In genomic region chr1:10556430-10557005, GRCh38 we compare ENCODE assay signal across 12 cellular contexts.
A peak's percentile ranks its signal among the peaks of the same experiment; 100 is the strongest.
DNase-seq lines count a peak whose midpoint lies in the region; ATAC-seq and TF ChIP-seq lines count a peak whose summit lies in the region.
"Had no signal": no experiment of that assay in that cellular context is flagged by ENCODE, and none has a peak within 500 bp of the region (broad histone marks: within the 10 kb centered on the region; RNA-seq: fewer than 3 reads in every experiment).

No MANE protein-coding gene starts in this region.

- H3K4me3 ChIP-seq in cardiac muscle cell (no peak overlapping the region), right atrium auricular region (no peak overlapping the region), right lobe of liver (no peak overlapping the region)
- H3K4me3 ChIP-seq: PC-9, suprapubic skin had no signal

- intact Hi-C loops in activated B cell treated with CpG ODN at 0.5 μM for 24 hours (cut with micrococcal nuclease), result loop anchor here (5.0 kb wide), 1 partner anchor 44 kb away; no protein-coding TSS in a partner anchor
- intact Hi-C loops in right lobe of liver (cut with DNase I), result no loop called here

- no peaks in the 10 kb centered on the region for H3K36me3 ChIP-seq in cardiac muscle cell
- no peaks in the 10 kb centered on the region for H3K36me3 ChIP-seq in right atrium auricular region
- H3K36me3 ChIP-seq in right lobe of liver, result no peaks in the 10 kb centered on the region
- H3K36me3 ChIP-seq: suprapubic skin had no signal

- H3K27me3 Mint-ChIP-seq in activated B cell treated with CpG ODN at 0.5 μM for 24 hours (no peaks in the 10 kb centered on the region), type B pancreatic cell (no peaks in the 10 kb centered on the region)

- H3K27ac Mint-ChIP-seq in activated B cell treated with CpG ODN at 0.5 μM for 24 hours (no peak overlapping the region), type B pancreatic cell (peak overlapping the region; percentile 77)

- H3K27ac ChIP-seq in cardiac muscle cell, result peak overlapping the region; percentile 69
- no peak overlapping the region for H3K27ac ChIP-seq in right atrium auricular region
- H3K27ac ChIP-seq in right lobe of liver, result peak overlapping the region in 2 of 3 donors; percentile 39 to 83
- H3K27ac ChIP-seq: PC-9, suprapubic skin had no signal

- H3K4me1 Mint-ChIP-seq in activated B cell treated with CpG ODN at 0.5 μM for 24 hours (peaks cover 22% of the 10 kb centered on the region), type B pancreatic cell (ENCODE audit: unreplicated experiment) (peaks cover 29% of the 10 kb centered on the region)

- H3K36me3 Mint-ChIP-seq in activated B cell treated with CpG ODN at 0.5 μM for 24 hours (ENCODE audit: low read depth), result peaks cover 5% of the 10 kb centered on the region
- H3K36me3 Mint-ChIP-seq in type B pancreatic cell, result peaks cover 5% of the 10 kb centered on the region

- H3K4me1 ChIP-seq in cardiac muscle cell (ENCODE audit: low read depth), result peaks cover 14% of the 10 kb centered on the region
- H3K4me1 ChIP-seq in right atrium auricular region, result peaks cover 0 to 10% of the 10 kb centered on the region in 2 donors
- H3K4me1 ChIP-seq in right lobe of liver, result peaks cover 0 to 35% (median 12%) of the 10 kb centered on the region in 4 donors
- H3K4me1 ChIP-seq: suprapubic skin had no signal

- H3K9me3 Mint-ChIP-seq in activated B cell treated with CpG ODN at 0.5 μM for 24 hours, result no peaks in the 10 kb centered on the region
- no peaks in the 10 kb centered on the region for H3K9me3 Mint-ChIP-seq in type B pancreatic cell

- no peak overlapping the region for H3K4me3 Mint-ChIP-seq in activated B cell treated with CpG ODN at 0.5 μM for 24 hours
- no peak overlapping the region for H3K4me3 Mint-ChIP-seq in type B pancreatic cell

- TF ChIP-seq CTCF in cardiac muscle cell (IDR thresholded peaks at IDR 0.05; ENCODE audit: low read depth, low read length) (no peak), right atrium auricular region (IDR thresholded peaks at IDR 0.05) (no peak), activated B cell treated with CpG ODN at 0.5 μM for 24 hours (IDR thresholded peaks at IDR 0.05) (no peak), right lobe of liver (IDR thresholded peaks at IDR 0.05) (no peak), type B pancreatic cell (conservative IDR thresholded peaks at IDR 0.05) (no peak)

- peak; percentile 18 for ATAC-seq in activated B cell treated with CpG ODN at 0.5 μM for 24 hours (ENCODE audit: low read depth)
- ATAC-seq in right lobe of liver, result peak in 3 of 4 donors; percentile 22 to 24 (median 23)
- no peak for ATAC-seq in GM18907 (IDR thresholded peaks at IDR 0.05; ENCODE audit: unreplicated experiment)

- H3K9me3 ChIP-seq in cardiac muscle cell (ENCODE audit: low read depth), result no peaks in the 10 kb centered on the region
- no peaks in the 10 kb centered on the region for H3K9me3 ChIP-seq in right atrium auricular region
- H3K9me3 ChIP-seq in right lobe of liver, result no peaks in the 10 kb centered on the region
- H3K9me3 ChIP-seq: suprapubic skin had no signal

- POLR2A ChIA-PET in activated B cell treated with CpG ODN at 0.5 μM for 24 hours (lab: Charles Lee), result no interaction called here

- peak in 1 of 2 donors; percentile 28 for DNase-seq in cardiac muscle cell (ENCODE audit: low read depth in 1 of 2, low spot score in 1 of 2)
- no peak for DNase-seq in right atrium auricular region (ENCODE audit: low spot score)
- DNase-seq in activated B cell treated with CpG ODN at 0.5 μM for 24 hours, result no peak
- DNase-seq in right lobe of liver, result no peak
- no peak for DNase-seq in type B pancreatic cell (ENCODE audit: extremely low spot score, unreplicated experiment)
- no peak for DNase-seq in activated naive CD4-positive, alpha-beta T cell (lab: John Stamatoyannopoulos, UW)
- DNase-seq in NCI-H146 treated with DMSO at 0.1 percent for 48 hours (lab: John Stamatoyannopoulos, UW; ENCODE audit: unreplicated experiment), result no peak
- DNase-seq: activated CD8-positive, alpha-beta memory T cell treated with anti-CD3 and anti-CD28 coated beads, Interleukin-2, amount 50 U/mL, for 4 hours; NCI-H1105; PC-9 had no signal

- CTCF ChIA-PET in activated B cell treated with CpG ODN at 0.5 μM for 24 hours (lab: Charles Lee), result no interaction called here

- H3K27me3 ChIP-seq in cardiac muscle cell, result no peaks in the 10 kb centered on the region
- H3K27me3 ChIP-seq in right atrium auricular region, result no peaks in the 10 kb centered on the region
- H3K27me3 ChIP-seq in right lobe of liver, result no peaks in the 10 kb centered on the region
- H3K27me3 ChIP-seq: suprapubic skin had no signal

- 57% methylated on average over 5 of the region's 9 CpGs for WGBS in right lobe of liver (ENCODE audit: insufficient coverage, low coverage, low lambda C conversion rate, missing lambda C conversion rate)

- TF ChIP-seq POLR2A in right lobe of liver (IDR thresholded peaks at IDR 0.05), result no peak

Comparison
In these comparisons a context has a peak if more than half of its experiments do, and no peak if none do; other contexts are left out.
1. H3K27ac ChIP-seq: peak in cardiac muscle cell (single experiment) and right lobe of liver (2 of 3); none in right atrium auricular region (0 of 2).